33 cellular contexts compared by ENCODE assay signal in the genomic region with DNA sequence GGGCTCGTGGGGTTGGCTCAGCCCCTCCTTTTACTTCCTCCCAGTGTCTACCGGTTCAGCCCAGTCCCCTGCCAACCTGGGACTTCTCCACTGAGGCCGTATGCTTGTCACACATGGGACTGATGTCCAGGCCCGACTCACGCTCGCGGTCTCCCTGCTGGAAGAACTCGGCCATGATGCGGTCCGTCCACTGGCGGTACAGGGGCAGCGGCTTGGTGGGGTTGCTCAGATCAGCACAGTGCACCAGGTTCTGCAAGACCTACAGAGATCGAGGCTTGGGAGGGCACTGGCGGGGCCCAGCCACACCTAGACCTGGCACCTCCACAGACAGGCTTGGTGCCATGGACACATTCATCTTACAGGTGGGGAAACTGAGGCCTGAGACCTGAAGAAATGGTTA. TPM values are rescaled to one million over a fixed set of nuclear protein-coding genes. Genes with fewer than 3 reads are reported as not detected.
"Had no signal": no experiment of that assay in that cellular context is flagged by ENCODE, and none has a peak within 500 bp of the region (broad histone marks: within the 10 kb centered on the region; RNA-seq: fewer than 3 reads in every experiment).

No MANE protein-coding gene starts in this region.

- H3K36me3 Mint-ChIP-seq: activated CD8-positive, alpha-beta memory T cell treated with anti-CD3 and anti-CD28 coated beads, Interleukin-2, amount 10 ng/mL, durations not matched to agents 7 days and 5 days; activated naive CD4-positive, alpha-beta T cell treated with anti-CD3 and anti-CD28 coated beads, Interleukin-2, amount 50 U/mL, for 72 hours; immature natural killer cell; stimulated activated effector memory CD8-positive, alpha-beta T cell treated with anti-CD3 and anti-CD28 coated beads, Interleukin-12 subunit alpha, Interleukin-12 subunit beta, amount 100 ng/mL, for 72 hours had no signal

- H3K9ac ChIP-seq: parathyroid adenoma had no signal

- H3K9me3 Mint-ChIP-seq: activated naive CD4-positive, alpha-beta T cell treated with anti-CD3 and anti-CD28 coated beads, Interleukin-2, amount 50 U/mL, for 72 hours; central memory CD8-positive, alpha-beta T cell; dendritic cell treated with granulocyte-macrophage colony-stimulating factor and Interleukin-4, amounts not matched to agents 40 ng/mL and 50 ng/mL, for 4 days; endodermal cell; immature natural killer cell; stimulated activated effector memory CD8-positive, alpha-beta T cell treated with anti-CD3 and anti-CD28 coated beads, Interleukin-12 subunit alpha, Interleukin-12 subunit beta, amount 100 ng/mL, for 72 hours; stimulated activated naive CD8-positive, alpha-beta T cell treated with anti-CD3 and anti-CD28 coated beads, Interleukin-15, Interleukin-2, amounts not matched to agents 100 ng/mL and 50 ng/mL, for 24 hours; T-helper 2 cell treated with Interferon-gamma antibody and Interleukin-4, amounts not matched to agents 5 μg/mL and 100 μg/mL, for 36 hours had no signal

- FAIRE-seq: bronchial epithelial cell, kidney, small intestine, urothelium cell line had no signal

- H3K4me1 ChIP-seq: parathyroid adenoma had no signal

- H2AFZ ChIP-seq: parathyroid adenoma had no signal

- H3K27me3 Mint-ChIP-seq: activated CD4-positive, alpha-beta T cell treated with anti-CD3 and anti-CD28 coated beads for 36 hours; stimulated activated naive CD8-positive, alpha-beta T cell treated with anti-CD3 and anti-CD28 coated beads, Interleukin-15, Interleukin-2, amounts not matched to agents 100 ng/mL and 50 ng/mL, for 24 hours had no signal

- H3K27ac ChIP-seq: esophagus muscularis mucosa, foreskin keratinocyte, heart left ventricle, parathyroid adenoma, psoas muscle, sigmoid colon, thoracic aorta had no signal

- H3K4me3 ChIP-seq: esophagus muscularis mucosa, heart left ventricle, psoas muscle, sigmoid colon, thoracic aorta had no signal

- H3K27ac Mint-ChIP-seq: activated CD4-positive, alpha-beta T cell treated with anti-CD3 and anti-CD28 coated beads for 36 hours; activated CD8-positive, alpha-beta memory T cell treated with anti-CD3 and anti-CD28 coated beads, Interleukin-2, amount 10 ng/mL, durations not matched to agents 7 days and 5 days; activated CD8-positive, alpha-beta T cell treated with anti-CD3 and anti-CD28 coated beads, Interleukin-2, amount 10 ng/mL, durations not matched to agents 7 days and 5 days; activated naive CD4-positive, alpha-beta T cell treated with anti-CD3 and anti-CD28 coated beads, Interleukin-2, amount 50 U/mL, for 72 hours; dendritic cell treated with granulocyte-macrophage colony-stimulating factor and Interleukin-4, amounts not matched to agents 40 ng/mL and 50 ng/mL, for 4 days; endodermal cell; stimulated activated effector memory CD8-positive, alpha-beta T cell treated with anti-CD3 and anti-CD28 coated beads, Interleukin-12 subunit alpha, Interleukin-12 subunit beta, amount 100 ng/mL, for 72 hours; stimulated activated naive CD8-positive, alpha-beta T cell treated with anti-CD3 and anti-CD28 coated beads, Interleukin-15, Interleukin-2, amounts not matched to agents 100 ng/mL and 50 ng/mL, for 24 hours; T-helper 2 cell treated with Interferon-gamma antibody and Interleukin-4, amounts not matched to agents 5 μg/mL and 100 μg/mL, for 36 hours had no signal

- H3K36me3 ChIP-seq: esophagus muscularis mucosa, heart left ventricle, sigmoid colon, thoracic aorta had no signal

- H3K9me3 ChIP-seq: esophagus muscularis mucosa, heart left ventricle, psoas muscle, sigmoid colon, thoracic aorta had no signal

- H3K27me3 ChIP-seq: sigmoid colon had no signal

- H3K79me2 ChIP-seq: parathyroid adenoma had no signal

- DNase-seq: activated CD4-positive, alpha-beta T cell treated with anti-CD3 and anti-CD28 coated beads for 36 hours; activated CD4-positive, CD25-positive, alpha-beta regulatory T cell; activated CD8-positive, alpha-beta memory T cell treated with anti-CD3 and anti-CD28 coated beads, Interleukin-2, amount 10 ng/mL, durations not matched to agents 7 days and 5 days; activated CD8-positive, alpha-beta T cell treated with anti-CD3 and anti-CD28 coated beads, Interleukin-2, amount 10 ng/mL, durations not matched to agents 7 days and 5 days; activated naive CD4-positive, alpha-beta T cell; activated T-cell treated with anti-CD3 and anti-CD28 coated beads, Interleukin-2, amount 50 U/mL, for 48 hours; anterior cingulate cortex; endodermal cell; foreskin keratinocyte; heart left ventricle; hypothalamus; immature natural killer cell; kidney; left colon; mammary epithelial cell; nucleus accumbens; psoas muscle; sigmoid colon; small intestine; stimulated activated CD4-positive, alpha-beta T cell treated with anti-CD3 and anti-CD28 coated beads, Interleukin-4, amount 100 ng/mL, for 24 hours; trophoblast cell had no signal

- H3K4me1 Mint-ChIP-seq: central memory CD8-positive, alpha-beta T cell; endodermal cell; immature natural killer cell had no signal

- H3K4me3 Mint-ChIP-seq: activated CD4-positive, alpha-beta T cell treated with anti-CD3 and anti-CD28 coated beads for 36 hours; activated CD8-positive, alpha-beta memory T cell treated with anti-CD3 and anti-CD28 coated beads, Interleukin-2, amount 10 ng/mL, durations not matched to agents 7 days and 5 days; activated CD8-positive, alpha-beta T cell treated with anti-CD3 and anti-CD28 coated beads, Interleukin-2, amount 10 ng/mL, durations not matched to agents 7 days and 5 days; central memory CD8-positive, alpha-beta T cell; dendritic cell treated with granulocyte-macrophage colony-stimulating factor and Interleukin-4, amounts not matched to agents 40 ng/mL and 50 ng/mL, for 4 days; endodermal cell; immature natural killer cell; stimulated activated effector memory CD8-positive, alpha-beta T cell treated with anti-CD3 and anti-CD28 coated beads, Interleukin-12 subunit alpha, Interleukin-12 subunit beta, amount 100 ng/mL, for 72 hours; stimulated activated naive CD8-positive, alpha-beta T cell treated with anti-CD3 and anti-CD28 coated beads, Interleukin-15, Interleukin-2, amounts not matched to agents 100 ng/mL and 50 ng/mL, for 24 hours; T-helper 2 cell treated with Interferon-gamma antibody and Interleukin-4, amounts not matched to agents 5 μg/mL and 100 μg/mL, for 36 hours had no signal

- ATAC-seq: activated CD4-positive, alpha-beta T cell treated with anti-CD3 and anti-CD28 coated beads for 36 hours; activated CD8-positive, alpha-beta memory T cell treated with anti-CD3 and anti-CD28 coated beads, Interleukin-2, amount 10 ng/mL, durations not matched to agents 7 days and 5 days; activated CD8-positive, alpha-beta T cell treated with anti-CD3 and anti-CD28 coated beads, Interleukin-2, amount 10 ng/mL, durations not matched to agents 7 days and 5 days; activated naive CD4-positive, alpha-beta T cell treated with anti-CD3 and anti-CD28 coated beads, Interleukin-2, amount 50 U/mL, for 72 hours; foreskin keratinocyte; heart left ventricle; left colon; psoas muscle; stimulated activated effector memory CD8-positive, alpha-beta T cell treated with anti-CD3 and anti-CD28 coated beads, Interleukin-12 subunit alpha, Interleukin-12 subunit beta, amount 100 ng/mL, for 72 hours had no signal

RNA-seq across cellular contexts. Expression of gene PDE4C, which starts 14.6 kb away (rescaled TPM):
- total RNA-seq: activated CD4-positive, alpha-beta T cell treated with anti-CD3 and anti-CD28 coated beads for 36 hours; foreskin keratinocyte; mammary epithelial cell; subcutaneous adipose tissue had no signal
- polyA plus RNA-seq: foreskin keratinocyte, immature natural killer cell, mammary epithelial cell had no signal
